In the genomic region with DNA sequence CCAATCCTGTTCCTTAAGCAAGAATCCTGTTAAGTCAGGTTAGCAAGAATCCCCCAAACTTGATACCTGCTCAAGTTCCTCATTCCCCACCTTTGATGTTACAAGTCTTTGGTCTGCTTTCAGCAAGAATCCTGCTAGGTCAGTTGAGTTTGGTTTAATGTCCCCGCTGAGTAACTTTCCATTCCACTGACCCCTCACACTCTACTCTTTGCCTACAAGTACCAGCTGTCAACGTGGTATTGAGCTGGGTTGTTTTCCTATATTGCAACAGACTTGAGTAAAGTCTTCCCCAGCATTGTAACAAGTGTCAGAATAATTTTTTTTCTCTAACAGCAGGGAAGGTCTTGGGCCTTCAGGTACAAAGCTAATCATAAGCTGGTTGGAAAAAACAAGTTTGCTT, we compare ENCODE assay signal across 26 cellular contexts. TPM values are rescaled to one million over a fixed set of nuclear protein-coding genes. Genes with fewer than 3 reads are reported as not detected.
A peak's percentile ranks its signal among the peaks of the same experiment; 100 is the strongest.
DNase-seq lines count a peak whose midpoint lies in the region; ATAC-seq and TF ChIP-seq lines count a peak whose summit lies in the region.
"Had no signal": no experiment of that assay in that cellular context is flagged by ENCODE, and none has a peak within 500 bp of the region (broad histone marks: within the 10 kb centered on the region; RNA-seq: fewer than 3 reads in every experiment).

No MANE protein-coding gene starts in this region.

- POLR2A ChIA-PET in PC-9 (lab: Charles Lee; ENCODE audit: unreplicated experiment), result no interaction called here

- TF ChIP-seq CTCF in PC-9 (conservative IDR thresholded peaks at IDR 0.05) (no peak), upper lobe of left lung (IDR thresholded peaks at IDR 0.05) (no peak)

- no peak for TF ChIP-seq POLR2A in upper lobe of left lung (IDR thresholded peaks at IDR 0.05)
- no peak for TF ChIP-seq POLR2A in GM18505 (IDR thresholded peaks at IDR 0.05; ENCODE audit: borderline replicate concordance, extremely low read depth, insufficient read depth, insufficient read length)

- H3K27me3 ChIP-seq in PC-9 (ENCODE audit: insufficient read depth, low read depth) (no peaks in the 10 kb centered on the region), upper lobe of left lung (no peaks in the 10 kb centered on the region)
- H3K27me3 ChIP-seq: BLaER1, MG63 had no signal

- no peak overlapping the region for H3K4me3 ChIP-seq in PC-9
- H3K4me3 ChIP-seq in upper lobe of left lung, result no peak overlapping the region
- H3K4me3 ChIP-seq: BLaER1, MG63, SK-N-MC had no signal

- H4K20me1 ChIP-seq in PC-9 (ENCODE audit: insufficient read depth), result no peaks in the 10 kb centered on the region
- H4K20me1 ChIP-seq: BLaER1 had no signal

- H3K4me1 ChIP-seq in PC-9 (replicated peaks; ENCODE audit: insufficient read depth), result peaks cover 50% of the 10 kb centered on the region
- peaks cover 3 to 14% (median 6%) of the 10 kb centered on the region in 4 donors for H3K4me1 ChIP-seq in upper lobe of left lung

- BruUV-seq in PC-9 (replicated peaks; lab: Mats Ljungman, UMichigan), result no TSS peak

- no peak for TF ChIP-seq EP300 in upper lobe of left lung (IDR thresholded peaks at IDR 0.05)

- ATAC-seq in upper lobe of left lung (ENCODE audit: low FRiP score in 2 of 2), result no peak
- ATAC-seq in GM18505 (IDR thresholded peaks at IDR 0.05; ENCODE audit: unreplicated experiment), result no peak

- intact Hi-C loops in PC-9 (cut with micrococcal nuclease; ENCODE audit: unreplicated experiment), result no loop called here

- no peaks in the 10 kb centered on the region for H3K9me2 ChIP-seq in PC-9 (ENCODE audit: insufficient read depth)

- 50 to 62% methylated on average over 2 of the region's 2 CpGs for WGBS in upper lobe of left lung, 2 donors

- H3K36me3 ChIP-seq in PC-9 (ENCODE audit: low read depth) (no peaks in the 10 kb centered on the region), upper lobe of left lung (no peaks in the 10 kb centered on the region)
- H3K36me3 ChIP-seq: BLaER1, MG63 had no signal

- H3K27ac ChIP-seq in PC-9 (peak overlapping the region; percentile 45), upper lobe of left lung (no peak overlapping the region)
- H3K27ac ChIP-seq: 22Rv1, BLaER1, RWPE1, SK-N-MC had no signal

- H3K4me2 ChIP-seq in PC-9, result peak overlapping the region; percentile 54
- H3K4me2 ChIP-seq: BLaER1 had no signal

- CTCF ChIA-PET in PC-9 (lab: Charles Lee), result no interaction called here

- H3K79me2 ChIP-seq in PC-9 (ENCODE audit: low read depth), result peaks cover 80% of the 10 kb centered on the region

- DNase-seq in NOMO-1 treated with DMSO at 0.1 percent for 48 hours (lab: John Stamatoyannopoulos, UW; ENCODE audit: unreplicated experiment) (peak; percentile 3), NOMO-1 treated with dmso at 0.1 percent for 144 hours (lab: John Stamatoyannopoulos, UW; ENCODE audit: unreplicated experiment) (no peak), PC-9 (peak in 1 of 2 experiments; percentile 98), kidney tubule cell (ENCODE audit: low spot score) (peak; percentile 29), upper lobe of left lung (no peak), HK-2 (ENCODE audit: unreplicated experiment) (no peak)
- DNase-seq in activated effector memory CD4-positive, alpha-beta T cell treated with anti-CD3 and anti-CD28 coated beads, Interleukin-2, amount 50 U/mL, for 16 hours, result no peak
- DNase-seq: ACHN; CD4-positive, alpha-beta T cell; COR-L47; DND-41; H7; HFFc6; Karpas-422; MG63; NCI-H1417; NCI-H1694 treated with DMSO at 0.1 percent for 48 hours; NCI-H2081 treated with DMSO at 0.1 percent for 48 hours; NCI-H2171 treated with DMSO at 0.1 percent for 48 hours; NCI-H524 treated with DMSO at 0.1 percent for 48 hours; SHP77 treated with DMSO at 0.1 percent for 48 hours had no signal

- H2AFZ ChIP-seq in PC-9, result no peak overlapping the region

- H3F3A ChIP-seq in PC-9 (ENCODE audit: insufficient read depth, low read depth), result peaks cover 25% of the 10 kb centered on the region

- no peaks in the 10 kb centered on the region for H3K9me3 ChIP-seq in PC-9 (ENCODE audit: insufficient read depth, low read depth)
- no peaks in the 10 kb centered on the region for H3K9me3 ChIP-seq in upper lobe of left lung
- H3K9me3 ChIP-seq: BLaER1, MG63 had no signal

RNA-seq across cellular contexts. Expression of gene PPM1H, which starts 6.3 kb away (rescaled TPM):
- total RNA-seq in PC-9 (2021) (11.4 and 13.5 TPM in 2 replicates), upper lobe of left lung (10 to 100 TPM in 2 of 6 donors, 1 to 10 TPM in 4; 4.2 to 14.2 (median 8.4) TPM)
- total RNA-seq: CD4-positive, alpha-beta T cell had no signal

Comparison
In these comparisons a context has a peak if more than half of its experiments do, and no peak if none do; other contexts are left out.
1. DNase-seq: peak in NOMO-1 treated with DMSO at 0.1 percent for 48 hours (single experiment) and kidney tubule cell (single experiment); none in NOMO-1 treated with dmso at 0.1 percent for 144 hours (single experiment), upper lobe of left lung (0 of 2), activated effector memory CD4-positive, alpha-beta T cell treated with anti-CD3 and anti-CD28 coated beads, Interleukin-2, amount 50 U/mL, for 16 hours (single experiment) and HK-2 (single experiment).